In the genomic region with DNA sequence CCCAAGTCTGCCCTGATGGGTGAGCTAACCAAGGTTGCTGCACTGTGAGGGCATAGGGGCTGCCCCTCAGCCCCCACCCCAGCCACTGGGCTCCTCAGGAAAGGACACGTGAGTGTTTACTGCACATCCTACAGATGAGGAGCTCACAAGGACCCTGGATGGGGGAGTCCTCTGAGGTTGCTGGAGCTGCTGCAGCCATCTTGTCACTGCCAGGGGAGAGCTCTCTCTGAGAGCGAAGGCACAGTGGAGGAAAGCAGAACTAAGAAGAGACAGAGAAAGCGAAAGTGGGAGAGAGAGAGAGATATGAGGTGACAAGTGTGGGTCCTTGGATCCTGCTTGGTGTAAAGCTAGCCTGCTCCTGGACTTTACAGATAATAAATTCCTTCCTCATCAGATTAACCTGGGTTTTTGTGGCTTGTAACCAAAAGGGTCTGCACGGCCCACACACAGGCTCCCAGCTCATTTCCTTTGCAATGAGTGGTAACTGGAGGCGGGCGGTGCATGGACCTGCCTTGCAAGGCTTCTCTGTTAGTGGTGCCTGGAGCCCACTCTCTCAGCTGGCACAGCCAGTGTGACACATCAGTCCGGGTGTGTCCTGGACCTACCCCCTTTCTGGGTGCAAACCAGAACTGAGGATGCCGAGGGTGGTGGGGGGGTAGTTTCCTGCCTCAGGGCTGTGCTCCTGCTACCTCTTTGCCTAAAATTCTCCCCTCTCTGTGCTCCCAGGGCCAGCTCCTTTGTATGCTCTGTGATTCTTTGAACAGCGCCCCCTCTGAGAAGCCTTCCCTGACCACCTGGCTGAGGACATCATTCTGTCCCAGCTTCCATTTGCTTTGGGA, we compare ENCODE assay signal across 1 cellular context.
A peak's percentile ranks its signal among the peaks of the same experiment; 100 is the strongest.
TF ChIP-seq lines count a peak whose summit lies in the region.

No MANE protein-coding gene starts in this region.

TF ChIP-seq in GM12878, 131 proteins besides CTCF, POLR2A, EP300 and RAD21 (continued from another document and continues in another):
- TF ChIP-seq, protein P1, sequence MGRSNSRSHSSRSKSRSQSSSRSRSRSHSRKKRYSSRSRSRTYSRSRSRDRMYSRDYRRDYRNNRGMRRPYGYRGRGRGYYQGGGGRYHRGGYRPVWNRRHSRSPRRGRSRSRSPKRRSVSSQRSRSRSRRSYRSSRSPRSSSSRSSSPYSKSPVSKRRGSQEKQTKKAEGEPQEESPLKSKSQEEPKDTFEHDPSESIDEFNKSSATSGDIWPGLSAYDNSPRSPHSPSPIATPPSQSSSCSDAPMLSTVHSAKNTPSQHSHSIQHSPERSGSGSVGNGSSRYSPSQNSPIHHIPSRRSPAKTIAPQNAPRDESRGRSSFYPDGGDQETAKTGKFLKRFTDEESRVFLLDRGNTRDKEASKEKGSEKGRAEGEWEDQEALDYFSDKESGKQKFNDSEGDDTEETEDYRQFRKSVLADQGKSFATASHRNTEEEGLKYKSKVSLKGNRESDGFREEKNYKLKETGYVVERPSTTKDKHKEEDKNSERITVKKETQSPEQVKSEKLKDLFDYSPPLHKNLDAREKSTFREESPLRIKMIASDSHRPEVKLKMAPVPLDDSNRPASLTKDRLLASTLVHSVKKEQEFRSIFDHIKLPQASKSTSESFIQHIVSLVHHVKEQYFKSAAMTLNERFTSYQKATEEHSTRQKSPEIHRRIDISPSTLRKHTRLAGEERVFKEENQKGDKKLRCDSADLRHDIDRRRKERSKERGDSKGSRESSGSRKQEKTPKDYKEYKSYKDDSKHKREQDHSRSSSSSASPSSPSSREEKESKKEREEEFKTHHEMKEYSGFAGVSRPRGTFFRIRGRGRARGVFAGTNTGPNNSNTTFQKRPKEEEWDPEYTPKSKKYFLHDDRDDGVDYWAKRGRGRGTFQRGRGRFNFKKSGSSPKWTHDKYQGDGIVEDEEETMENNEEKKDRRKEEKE (IDR thresholded peaks at IDR 0.05): no peak
- TF ChIP-seq SPI1 (IDR thresholded peaks at IDR 0.05; ENCODE audit: borderline replicate concordance, insufficient read depth, low read depth, low read length) (0 out of 2 replicates have a peak, but pooled peaks have one; percentile 3), RUNX3 (IDR thresholded peaks at IDR 0.05; ENCODE audit: low read length) (peak; percentile 45), RCOR1 (conservative IDR thresholded peaks at IDR 0.05; ENCODE audit: low read depth, low read length) (no peak), TBL1XR1 (IDR thresholded peaks at IDR 0.05; ENCODE audit: low read depth, low read length) (no peak), YY1 (IDR thresholded peaks at IDR 0.05; ENCODE audit: low read depth, low read length) (peak; percentile 89), NR2C2 (IDR thresholded peaks at IDR 0.05; ENCODE audit: borderline replicate concordance, control insufficient read depth, insufficient read length, low read depth) (no peak), CHD2 (IDR thresholded peaks at IDR 0.05; ENCODE audit: borderline replicate concordance, low read depth, low read length) (no peak), CREB1 (IDR thresholded peaks at IDR 0.05; ENCODE audit: low read depth) (no peak), DPF2 (IDR thresholded peaks at IDR 0.05) (peak; percentile 45), MYB (IDR thresholded peaks at IDR 0.05; ENCODE audit: borderline replicate concordance, low read depth, low read length) (no peak), SMC3 (IDR thresholded peaks at IDR 0.05; ENCODE audit: borderline replicate concordance, low read length) (no peak), EZH2 (IDR thresholded peaks at IDR 0.05; ENCODE audit: borderline replicate concordance, control insufficient read depth, low read depth, low read length) (no peak), CBFB (IDR thresholded peaks at IDR 0.05; ENCODE audit: low read depth) (no peak), POLR2AphosphoS5 (IDR thresholded peaks at IDR 0.05; ENCODE audit: low read length) (peak; percentile 24; the same call in 1 of the 2 replicates), NBN (IDR thresholded peaks at IDR 0.05) (0 out of 2 replicates have a peak, but pooled peaks have one; percentile 24), SMAD1 (IDR thresholded peaks at IDR 0.05; ENCODE audit: low read depth, partially characterized antibody) (no peak), IKZF2 (IDR thresholded peaks at IDR 0.05) (peak; percentile 45 to 63; a peak in 3 of 4 replicates), ZNF217 (IDR thresholded peaks at IDR 0.05) (0 out of 2 replicates have a peak, but pooled peaks have one; percentile 43), TCF3 (IDR thresholded peaks at IDR 0.05; ENCODE audit: borderline replicate concordance, insufficient read depth, low read depth, low read length) (no peak), CHD1 (IDR thresholded peaks at IDR 0.05; ENCODE audit: low read depth, low read length) (no peak), BCL11A (IDR thresholded peaks at IDR 0.05; ENCODE audit: low read depth, low read length) (no peak), MYC (IDR thresholded peaks at IDR 0.05; ENCODE audit: insufficient read depth, insufficient read length, insufficient replicate concordance, low read length, severe bottlenecking) (no peak), IKZF1 (conservative IDR thresholded peaks at IDR 0.05) (peak; percentile 56; the same call in 1 of the 2 replicates), CBX5 (IDR thresholded peaks at IDR 0.05; ENCODE audit: low read depth) (0 out of 2 replicates have a peak, but pooled peaks have one; percentile 31), ZZZ3 (IDR thresholded peaks at IDR 0.05; ENCODE audit: control insufficient read depth, insufficient read length, low read depth) (no peak), POU2F2 (IDR thresholded peaks at IDR 0.05; ENCODE audit: borderline replicate concordance, low read depth, low read length) (0 out of 3 replicates have a peak, but pooled peaks have one; percentile 14), PML (IDR thresholded peaks at IDR 0.05; ENCODE audit: low read length) (no peak)
- TF ChIP-seq, protein P2, sequence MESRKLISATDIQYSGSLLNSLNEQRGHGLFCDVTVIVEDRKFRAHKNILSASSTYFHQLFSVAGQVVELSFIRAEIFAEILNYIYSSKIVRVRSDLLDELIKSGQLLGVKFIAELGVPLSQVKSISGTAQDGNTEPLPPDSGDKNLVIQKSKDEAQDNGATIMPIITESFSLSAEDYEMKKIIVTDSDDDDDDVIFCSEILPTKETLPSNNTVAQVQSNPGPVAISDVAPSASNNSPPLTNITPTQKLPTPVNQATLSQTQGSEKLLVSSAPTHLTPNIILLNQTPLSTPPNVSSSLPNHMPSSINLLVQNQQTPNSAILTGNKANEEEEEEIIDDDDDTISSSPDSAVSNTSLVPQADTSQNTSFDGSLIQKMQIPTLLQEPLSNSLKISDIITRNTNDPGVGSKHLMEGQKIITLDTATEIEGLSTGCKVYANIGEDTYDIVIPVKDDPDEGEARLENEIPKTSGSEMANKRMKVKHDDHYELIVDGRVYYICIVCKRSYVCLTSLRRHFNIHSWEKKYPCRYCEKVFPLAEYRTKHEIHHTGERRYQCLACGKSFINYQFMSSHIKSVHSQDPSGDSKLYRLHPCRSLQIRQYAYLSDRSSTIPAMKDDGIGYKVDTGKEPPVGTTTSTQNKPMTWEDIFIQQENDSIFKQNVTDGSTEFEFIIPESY (IDR thresholded peaks at IDR 0.05): no peak
- TF ChIP-seq, protein P3, sequence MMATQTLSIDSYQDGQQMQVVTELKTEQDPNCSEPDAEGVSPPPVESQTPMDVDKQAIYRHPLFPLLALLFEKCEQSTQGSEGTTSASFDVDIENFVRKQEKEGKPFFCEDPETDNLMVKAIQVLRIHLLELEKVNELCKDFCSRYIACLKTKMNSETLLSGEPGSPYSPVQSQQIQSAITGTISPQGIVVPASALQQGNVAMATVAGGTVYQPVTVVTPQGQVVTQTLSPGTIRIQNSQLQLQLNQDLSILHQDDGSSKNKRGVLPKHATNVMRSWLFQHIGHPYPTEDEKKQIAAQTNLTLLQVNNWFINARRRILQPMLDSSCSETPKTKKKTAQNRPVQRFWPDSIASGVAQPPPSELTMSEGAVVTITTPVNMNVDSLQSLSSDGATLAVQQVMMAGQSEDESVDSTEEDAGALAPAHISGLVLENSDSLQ (IDR thresholded peaks at IDR 0.05): no peak
- TF ChIP-seq, protein P4, sequence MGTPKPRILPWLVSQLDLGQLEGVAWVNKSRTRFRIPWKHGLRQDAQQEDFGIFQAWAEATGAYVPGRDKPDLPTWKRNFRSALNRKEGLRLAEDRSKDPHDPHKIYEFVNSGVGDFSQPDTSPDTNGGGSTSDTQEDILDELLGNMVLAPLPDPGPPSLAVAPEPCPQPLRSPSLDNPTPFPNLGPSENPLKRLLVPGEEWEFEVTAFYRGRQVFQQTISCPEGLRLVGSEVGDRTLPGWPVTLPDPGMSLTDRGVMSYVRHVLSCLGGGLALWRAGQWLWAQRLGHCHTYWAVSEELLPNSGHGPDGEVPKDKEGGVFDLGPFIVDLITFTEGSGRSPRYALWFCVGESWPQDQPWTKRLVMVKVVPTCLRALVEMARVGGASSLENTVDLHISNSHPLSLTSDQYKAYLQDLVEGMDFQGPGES (IDR thresholded peaks at IDR 0.05): no peak
- TF ChIP-seq, protein P5, sequence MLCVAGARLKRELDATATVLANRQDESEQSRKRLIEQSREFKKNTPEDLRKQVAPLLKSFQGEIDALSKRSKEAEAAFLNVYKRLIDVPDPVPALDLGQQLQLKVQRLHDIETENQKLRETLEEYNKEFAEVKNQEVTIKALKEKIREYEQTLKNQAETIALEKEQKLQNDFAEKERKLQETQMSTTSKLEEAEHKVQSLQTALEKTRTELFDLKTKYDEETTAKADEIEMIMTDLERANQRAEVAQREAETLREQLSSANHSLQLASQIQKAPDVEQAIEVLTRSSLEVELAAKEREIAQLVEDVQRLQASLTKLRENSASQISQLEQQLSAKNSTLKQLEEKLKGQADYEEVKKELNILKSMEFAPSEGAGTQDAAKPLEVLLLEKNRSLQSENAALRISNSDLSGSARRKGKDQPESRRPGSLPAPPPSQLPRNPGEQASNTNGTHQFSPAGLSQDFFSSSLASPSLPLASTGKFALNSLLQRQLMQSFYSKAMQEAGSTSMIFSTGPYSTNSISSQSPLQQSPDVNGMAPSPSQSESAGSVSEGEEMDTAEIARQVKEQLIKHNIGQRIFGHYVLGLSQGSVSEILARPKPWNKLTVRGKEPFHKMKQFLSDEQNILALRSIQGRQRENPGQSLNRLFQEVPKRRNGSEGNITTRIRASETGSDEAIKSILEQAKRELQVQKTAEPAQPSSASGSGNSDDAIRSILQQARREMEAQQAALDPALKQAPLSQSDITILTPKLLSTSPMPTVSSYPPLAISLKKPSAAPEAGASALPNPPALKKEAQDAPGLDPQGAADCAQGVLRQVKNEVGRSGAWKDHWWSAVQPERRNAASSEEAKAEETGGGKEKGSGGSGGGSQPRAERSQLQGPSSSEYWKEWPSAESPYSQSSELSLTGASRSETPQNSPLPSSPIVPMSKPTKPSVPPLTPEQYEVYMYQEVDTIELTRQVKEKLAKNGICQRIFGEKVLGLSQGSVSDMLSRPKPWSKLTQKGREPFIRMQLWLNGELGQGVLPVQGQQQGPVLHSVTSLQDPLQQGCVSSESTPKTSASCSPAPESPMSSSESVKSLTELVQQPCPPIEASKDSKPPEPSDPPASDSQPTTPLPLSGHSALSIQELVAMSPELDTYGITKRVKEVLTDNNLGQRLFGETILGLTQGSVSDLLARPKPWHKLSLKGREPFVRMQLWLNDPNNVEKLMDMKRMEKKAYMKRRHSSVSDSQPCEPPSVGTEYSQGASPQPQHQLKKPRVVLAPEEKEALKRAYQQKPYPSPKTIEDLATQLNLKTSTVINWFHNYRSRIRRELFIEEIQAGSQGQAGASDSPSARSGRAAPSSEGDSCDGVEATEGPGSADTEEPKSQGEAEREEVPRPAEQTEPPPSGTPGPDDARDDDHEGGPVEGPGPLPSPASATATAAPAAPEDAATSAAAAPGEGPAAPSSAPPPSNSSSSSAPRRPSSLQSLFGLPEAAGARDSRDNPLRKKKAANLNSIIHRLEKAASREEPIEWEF (IDR thresholded peaks at IDR 0.05; ENCODE audit: insufficient replicate concordance, low read depth, low read length): no peak
- TF ChIP-seq, protein P6, sequence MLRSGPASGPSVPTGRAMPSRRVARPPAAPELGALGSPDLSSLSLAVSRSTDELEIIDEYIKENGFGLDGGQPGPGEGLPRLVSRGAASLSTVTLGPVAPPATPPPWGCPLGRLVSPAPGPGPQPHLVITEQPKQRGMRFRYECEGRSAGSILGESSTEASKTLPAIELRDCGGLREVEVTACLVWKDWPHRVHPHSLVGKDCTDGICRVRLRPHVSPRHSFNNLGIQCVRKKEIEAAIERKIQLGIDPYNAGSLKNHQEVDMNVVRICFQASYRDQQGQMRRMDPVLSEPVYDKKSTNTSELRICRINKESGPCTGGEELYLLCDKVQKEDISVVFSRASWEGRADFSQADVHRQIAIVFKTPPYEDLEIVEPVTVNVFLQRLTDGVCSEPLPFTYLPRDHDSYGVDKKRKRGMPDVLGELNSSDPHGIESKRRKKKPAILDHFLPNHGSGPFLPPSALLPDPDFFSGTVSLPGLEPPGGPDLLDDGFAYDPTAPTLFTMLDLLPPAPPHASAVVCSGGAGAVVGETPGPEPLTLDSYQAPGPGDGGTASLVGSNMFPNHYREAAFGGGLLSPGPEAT (IDR thresholded peaks at IDR 0.05; ENCODE audit: low read depth): peak; percentile 52; the same call in 1 of the 2 replicates
- TF ChIP-seq, protein P7, sequence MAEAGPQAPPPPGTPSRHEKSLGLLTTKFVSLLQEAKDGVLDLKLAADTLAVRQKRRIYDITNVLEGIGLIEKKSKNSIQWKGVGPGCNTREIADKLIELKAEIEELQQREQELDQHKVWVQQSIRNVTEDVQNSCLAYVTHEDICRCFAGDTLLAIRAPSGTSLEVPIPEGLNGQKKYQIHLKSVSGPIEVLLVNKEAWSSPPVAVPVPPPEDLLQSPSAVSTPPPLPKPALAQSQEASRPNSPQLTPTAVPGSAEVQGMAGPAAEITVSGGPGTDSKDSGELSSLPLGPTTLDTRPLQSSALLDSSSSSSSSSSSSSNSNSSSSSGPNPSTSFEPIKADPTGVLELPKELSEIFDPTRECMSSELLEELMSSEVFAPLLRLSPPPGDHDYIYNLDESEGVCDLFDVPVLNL (IDR thresholded peaks at IDR 0.05; ENCODE audit: low read depth, low read length): no peak
- TF ChIP-seq, protein P8, sequence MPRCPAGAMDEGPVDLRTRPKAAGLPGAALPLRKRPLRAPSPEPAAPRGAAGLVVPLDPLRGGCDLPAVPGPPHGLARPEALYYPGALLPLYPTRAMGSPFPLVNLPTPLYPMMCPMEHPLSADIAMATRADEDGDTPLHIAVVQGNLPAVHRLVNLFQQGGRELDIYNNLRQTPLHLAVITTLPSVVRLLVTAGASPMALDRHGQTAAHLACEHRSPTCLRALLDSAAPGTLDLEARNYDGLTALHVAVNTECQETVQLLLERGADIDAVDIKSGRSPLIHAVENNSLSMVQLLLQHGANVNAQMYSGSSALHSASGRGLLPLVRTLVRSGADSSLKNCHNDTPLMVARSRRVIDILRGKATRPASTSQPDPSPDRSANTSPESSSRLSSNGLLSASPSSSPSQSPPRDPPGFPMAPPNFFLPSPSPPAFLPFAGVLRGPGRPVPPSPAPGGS (IDR thresholded peaks at IDR 0.05; ENCODE audit: borderline replicate concordance, insufficient read depth, low read depth, low read length, poor library complexity, severe bottlenecking): no peak
